8 cellular contexts compared by ENCODE assay signal in the genomic region with DNA sequence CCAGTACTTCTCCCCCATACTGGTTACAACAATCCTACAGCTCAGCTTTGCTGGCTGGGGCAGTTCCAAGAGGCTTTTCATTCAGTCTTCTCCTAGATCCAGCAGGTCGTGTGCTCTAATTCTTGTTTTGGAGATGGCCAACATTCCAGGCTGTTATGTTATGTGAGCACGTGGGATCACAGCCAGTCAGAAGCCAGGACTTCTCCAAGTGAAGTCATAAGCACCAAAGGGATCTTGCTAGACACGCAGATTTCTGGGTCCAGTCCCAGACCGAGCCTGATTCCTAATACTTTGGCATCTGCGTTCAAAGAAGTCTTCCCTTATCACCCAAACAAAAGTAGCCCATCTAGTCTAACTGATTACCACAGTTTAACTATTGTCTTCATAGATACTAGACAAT. TPM values are rescaled to one million over a fixed set of nuclear protein-coding genes. Genes with fewer than 3 reads are reported as not detected.
A peak's percentile ranks its signal among the peaks of the same experiment; 100 is the strongest.
DNase-seq lines count a peak whose midpoint lies in the region; ATAC-seq, FAIRE-seq and TF ChIP-seq lines count a peak whose summit lies in the region.

No MANE protein-coding gene starts in this region.

- TF ChIP-seq CTCF in fibroblast of the aortic adventitia (IDR thresholded peaks at IDR 0.05; ENCODE audit: insufficient read depth, low read length) (no peak), omental fat pad (IDR thresholded peaks at IDR 0.05) (no peak)

- CTCF ChIA-PET in activated CD4-positive, alpha-beta T cell treated with anti-CD3 and anti-CD28 coated beads, Interleukin-2, amount 10 ng/mL, durations not matched to agents 7 days and 5 days (lab: Charles Lee): interaction anchor here (0.6 to 0.9 kb wide), 2 partner anchors 10 to 103 kb away, joined by 4 to 5 read pairs; no protein-coding TSS in a partner anchor

- H3K9me3 ChIP-seq in T-helper 17 cell (ENCODE audit: control insufficient read depth, low read length, poor library complexity, severe bottlenecking): no peaks in the 10 kb centered on the region

- FAIRE-seq in GM12891 (lab: Jason Lieb, UNC): no peak

- no peak for TF ChIP-seq POLR2A in GM12891 (IDR thresholded peaks at IDR 0.05; ENCODE audit: low read depth, low read length)

- peak overlapping the region; percentile 85 for H3K4me3 Mint-ChIP-seq in activated CD4-positive, alpha-beta T cell treated with anti-CD3 and anti-CD28 coated beads, Interleukin-2, amount 10 ng/mL, durations not matched to agents 7 days and 5 days
- H3K4me3 Mint-ChIP-seq in T-helper 17 cell: peak overlapping the region; percentile 49

- H3K4me1 Mint-ChIP-seq in activated CD4-positive, alpha-beta T cell treated with anti-CD3 and anti-CD28 coated beads, Interleukin-2, amount 10 ng/mL, durations not matched to agents 7 days and 5 days: peaks cover 26% of the 10 kb centered on the region
- peaks cover 32% of the 10 kb centered on the region for H3K4me1 Mint-ChIP-seq in T-helper 17 cell

- no peaks in the 10 kb centered on the region for H3K27me3 Mint-ChIP-seq in activated CD4-positive, alpha-beta T cell treated with anti-CD3 and anti-CD28 coated beads, Interleukin-2, amount 10 ng/mL, durations not matched to agents 7 days and 5 days
- H3K27me3 Mint-ChIP-seq in T-helper 17 cell: no peaks in the 10 kb centered on the region

- no peaks in the 10 kb centered on the region for H3K9me3 Mint-ChIP-seq in activated CD4-positive, alpha-beta T cell treated with anti-CD3 and anti-CD28 coated beads, Interleukin-2, amount 10 ng/mL, durations not matched to agents 7 days and 5 days

- H3K36me3 Mint-ChIP-seq in activated CD4-positive, alpha-beta T cell treated with anti-CD3 and anti-CD28 coated beads, Interleukin-2, amount 10 ng/mL, durations not matched to agents 7 days and 5 days (ENCODE audit: low read depth): peaks cover 5% of the 10 kb centered on the region
- H3K36me3 Mint-ChIP-seq in T-helper 17 cell (ENCODE audit: low read depth): peaks cover 4% of the 10 kb centered on the region

- no peak for DNase-seq in activated CD4-positive, alpha-beta T cell treated with anti-CD3 and anti-CD28 coated beads, Interleukin-2, amount 10 ng/mL, durations not matched to agents 7 days and 5 days
- DNase-seq in activated CD4-positive, alpha-beta T cell treated with anti-CD3 and anti-CD28 coated beads, Interleukin-2, amount 50 U/mL, for 4 hours: no peak
- DNase-seq in T-helper 17 cell: no peak
- peak; percentile 99 for DNase-seq in fibroblast of the aortic adventitia (ENCODE audit: low read depth)
- peak; percentile 35 for DNase-seq in omental fat pad (ENCODE audit: low spot score)
- DNase-seq in GM12891 (ENCODE audit: insufficient read length, low spot score): no peak
- no peak for DNase-seq in ecto neural progenitor cell (ENCODE audit: low spot score)

- peak overlapping the region; percentile 95 for H3K27ac Mint-ChIP-seq in activated CD4-positive, alpha-beta T cell treated with anti-CD3 and anti-CD28 coated beads, Interleukin-2, amount 10 ng/mL, durations not matched to agents 7 days and 5 days
- peak overlapping the region; percentile 89 for H3K27ac Mint-ChIP-seq in T-helper 17 cell

- POLR2A ChIA-PET in activated CD4-positive, alpha-beta T cell treated with anti-CD3 and anti-CD28 coated beads, Interleukin-2, amount 10 ng/mL, durations not matched to agents 7 days and 5 days (lab: Charles Lee): no interaction called here

- peak overlapping the region; percentile 70 for H3K4me3 ChIP-seq in fibroblast of the aortic adventitia (ENCODE audit: low read depth, low read length)

- ATAC-seq in T-helper 17 cell: no peak
- peak; percentile 52 for ATAC-seq in omental fat pad (ENCODE audit: low FRiP score)
- no peak for ATAC-seq in GM19023 (IDR thresholded peaks at IDR 0.05; ENCODE audit: unreplicated experiment)

TF ChIP-seq in GM12891, 5 proteins besides CTCF, POLR2A, EP300 and RAD21:
- TF ChIP-seq POLR2AphosphoS5 (IDR thresholded peaks at IDR 0.05; ENCODE audit: low read depth, low read length): no peak
- TF ChIP-seq TAF1 (IDR thresholded peaks at IDR 0.05; ENCODE audit: low read depth, low read length): no peak
- no peak for TF ChIP-seq SPI1 (IDR thresholded peaks at IDR 0.05; ENCODE audit: low read depth, low read length)
- TF ChIP-seq PAX5 (IDR thresholded peaks at IDR 0.05; ENCODE audit: insufficient read depth, low read length, severe bottlenecking): no peak
- no peak for TF ChIP-seq POU2F2 (IDR thresholded peaks at IDR 0.05; ENCODE audit: low read depth, low read length)
TF ChIP-seq in GM12891: peak in this region for 0.

RNA-seq across cellular contexts. Expression of a gene that starts 1.4 kb away (rescaled TPM):
- total RNA-seq in activated CD4-positive, alpha-beta T cell treated with anti-CD3 and anti-CD28 coated beads, Interleukin-2, amount 10 ng/mL, durations not matched to agents 7 days and 5 days: 100 to 1,000 TPM; 203 to 213 TPM
- 100 to 1,000 TPM; 121 to 125 TPM for total RNA-seq in T-helper 17 cell
- 66.8 and 114 TPM in 2 replicates for total RNA-seq in fibroblast of the aortic adventitia (ENCODE audit: low replicate concordance)
- total RNA-seq in omental fat pad: 100 to 1,000 TPM in 2 of 4 donors, 10 to 100 TPM in 2; 80.5 to 155 (median 106) TPM
- 43.5 TPM for polyA plus RNA-seq in GM12891 (2012; ENCODE audit: low read depth, missing spikeins)

Comparison
In these comparisons a context has a peak if more than half of its experiments do, and no peak if none do; other contexts are left out.
1. DNase-seq: peak in fibroblast of the aortic adventitia (single experiment) and omental fat pad (single experiment); none in activated CD4-positive, alpha-beta T cell treated with anti-CD3 and anti-CD28 coated beads, Interleukin-2, amount 10 ng/mL, durations not matched to agents 7 days and 5 days (single experiment), activated CD4-positive, alpha-beta T cell treated with anti-CD3 and anti-CD28 coated beads, Interleukin-2, amount 50 U/mL, for 4 hours (0 of 2), T-helper 17 cell (0 of 3), GM12891 (single experiment) and ecto neural progenitor cell (single experiment).